18 cellular contexts compared by ENCODE assay signal in genomic region chr7:2079332-2080068, GRCh38.
DNase-seq lines count a peak whose midpoint lies in the region; ATAC-seq and TF ChIP-seq lines count a peak whose summit lies in the region.
"Had no signal": no experiment of that assay in that cellular context is flagged by ENCODE, and none has a peak within 500 bp of the region (broad histone marks: within the 10 kb centered on the region; RNA-seq: fewer than 3 reads in every experiment).

No MANE protein-coding gene starts in this region.

- TF ChIP-seq POLR2A in gastroesophageal sphincter (IDR thresholded peaks at IDR 0.05): no peak

- CTCF ChIA-PET in WTC11 (lab: Charles Lee): interaction anchor here (0.6 to 1.2 kb wide), 2 partner anchors 196 to 415 kb away, joined by 3 read pairs; no protein-coding TSS in a partner anchor

- H3K27me3 ChIP-seq in neural progenitor cell (no peaks in the 10 kb centered on the region), gastroesophageal sphincter (no peaks in the 10 kb centered on the region)
- H3K27me3 ChIP-seq: esophagus muscularis mucosa, right lobe of liver, upper lobe of left lung had no signal

- H3K36me3 Mint-ChIP-seq in WTC11 (peaks cover 4% of the 10 kb centered on the region; the same call in 1 of the 2 replicates), neural progenitor cell (peaks cover 15% of the 10 kb centered on the region)
- H3K36me3 Mint-ChIP-seq: natural killer cell had no signal

- TF ChIP-seq EP300 in gastroesophageal sphincter (IDR thresholded peaks at IDR 0.05): no peak

- H3K27ac Mint-ChIP-seq in WTC11 (peak overlapping the region; percentile 37), neural progenitor cell (peak overlapping the region; percentile 4)
- H3K27ac Mint-ChIP-seq: natural killer cell had no signal

- TF ChIP-seq CTCF in WTC11 (IDR thresholded peaks at IDR 0.05) (no peak), neural progenitor cell (IDR thresholded peaks at IDR 0.05) (no peak), gastroesophageal sphincter (IDR thresholded peaks at IDR 0.05) (no peak)

- no peaks in the 10 kb centered on the region for H3K36me3 ChIP-seq in neural progenitor cell
- H3K36me3 ChIP-seq in gastroesophageal sphincter: peaks cover 0 to 35% of the 10 kb centered on the region in 2 donors
- H3K36me3 ChIP-seq: right lobe of liver had no signal

- no peak overlapping the region for H3K9ac ChIP-seq in neural progenitor cell

- no peak overlapping the region for H2AFZ ChIP-seq in neural progenitor cell (replicated peaks)

- peaks cover 27% of the 10 kb centered on the region for H4K20me1 ChIP-seq in neural progenitor cell (ENCODE audit: low read depth)

- no peaks in the 10 kb centered on the region for H3K27me3 Mint-ChIP-seq in WTC11 (ENCODE audit: low read depth)
- peaks cover 3% of the 10 kb centered on the region for H3K27me3 Mint-ChIP-seq in neural progenitor cell (ENCODE audit: insufficient read depth, low read depth)

- peaks cover 4% of the 10 kb centered on the region for H3K79me2 ChIP-seq in neural progenitor cell (ENCODE audit: low read depth)

- no peaks in the 10 kb centered on the region for H3K9me3 ChIP-seq in neural progenitor cell (ENCODE audit: low read depth)
- H3K9me3 ChIP-seq in gastroesophageal sphincter: no peaks in the 10 kb centered on the region
- H3K9me3 ChIP-seq: esophagus muscularis mucosa, right lobe of liver, upper lobe of left lung had no signal

- DNase-seq in ELF-1 (ENCODE audit: low read depth, low spot score) (peak; percentile 85), MV-4-11 (lab: John Stamatoyannopoulos, UW) (peak; percentile 92), WTC11 (ENCODE audit: low spot score) (no peak), neural progenitor cell (ENCODE audit: low spot score) (peak; percentile 69), NCI-H2029 (lab: John Stamatoyannopoulos, UW) (no peak)
- DNase-seq in activated naive CD4-positive, alpha-beta T cell treated with anti-CD3 and anti-CD28 coated beads, Interleukin-2, amount 50 U/mL, for 16 hours: no peak
- DNase-seq: activated T-cell treated with anti-CD3 and anti-CD28 coated beads for 4 hours; left cardiac atrium; natural killer cell; NCI-H1930; NK-92 treated with Interleukin-12 subunit alpha and Interleukin-12 subunit beta, amount 100 ng/mL, for 24 hours; right lobe of liver; stimulated activated CD4-positive, alpha-beta T cell treated with anti-CD3 and anti-CD28 coated beads, Interleukin-4, amount 100 ng/mL, for 1 hour; upper lobe of left lung had no signal

- peaks cover 12% of the 10 kb centered on the region for H3F3A ChIP-seq in neural progenitor cell (ENCODE audit: low read depth)

- H3K4me3 ChIP-seq in neural progenitor cell: no peak overlapping the region
- no peak overlapping the region for H3K4me3 ChIP-seq in gastroesophageal sphincter
- H3K4me3 ChIP-seq: coronary artery, esophagus muscularis mucosa, right lobe of liver, upper lobe of left lung had no signal

- H3K4me2 ChIP-seq in neural progenitor cell: peak overlapping the region; percentile 48

- ATAC-seq in WTC11 (no peak), gastroesophageal sphincter (no peak)
- ATAC-seq: activated CD4-positive, CD25-positive, alpha-beta regulatory T cell treated with anti-CD3 and anti-CD28 coated beads, Interleukin-2, amount 50 U/mL, for 24 hours; left cardiac atrium; natural killer cell had no signal

- H3K9me3 Mint-ChIP-seq in WTC11: no peaks in the 10 kb centered on the region
- no peaks in the 10 kb centered on the region for H3K9me3 Mint-ChIP-seq in neural progenitor cell
- H3K9me3 Mint-ChIP-seq: natural killer cell had no signal

- peaks cover 27% of the 10 kb centered on the region for H3K4me1 ChIP-seq in neural progenitor cell
- H3K4me1 ChIP-seq in gastroesophageal sphincter: no peaks in the 10 kb centered on the region
- H3K4me1 ChIP-seq: esophagus muscularis mucosa, right lobe of liver, upper lobe of left lung had no signal

- POLR2A ChIA-PET in WTC11 (lab: Charles Lee): no interaction called here

- H3K4me1 Mint-ChIP-seq in WTC11 (peaks cover 6% of the 10 kb centered on the region), neural progenitor cell (peaks cover 57% of the 10 kb centered on the region)

- WGBS in gastroesophageal sphincter (ENCODE audit: low coverage in 1 of 2), 2 donors: 84 to 97% methylated on average over 7 to 11 of the region's 22 CpGs

- no peak overlapping the region for H3K4me3 Mint-ChIP-seq in WTC11
- H3K4me3 Mint-ChIP-seq in neural progenitor cell: no peak overlapping the region
- H3K4me3 Mint-ChIP-seq: natural killer cell had no signal

- H3K27ac ChIP-seq in neural progenitor cell (no peak overlapping the region), gastroesophageal sphincter (no peak overlapping the region)
- H3K27ac ChIP-seq: coronary artery, esophagus muscularis mucosa, right lobe of liver, upper lobe of left lung had no signal

TF ChIP-seq in WTC11, 78 proteins besides CTCF, POLR2A, EP300 and RAD21 (continues in another document):
- TF ChIP-seq RELA (CRISPR knock-in tag; IDR thresholded peaks at IDR 0.05; ENCODE audit: borderline replicate concordance) (no peak), ZNF423 (CRISPR knock-in tag; IDR thresholded peaks at IDR 0.05) (no peak), GABPB1 (CRISPR knock-in tag; IDR thresholded peaks at IDR 0.05) (no peak), ATF6 (CRISPR knock-in tag; IDR thresholded peaks at IDR 0.05) (no peak), PRDM15 (CRISPR knock-in tag; IDR thresholded peaks at IDR 0.05) (no peak), CBFB (CRISPR knock-in tag; IDR thresholded peaks at IDR 0.05; ENCODE audit: low read depth) (no peak), ZNF671 (CRISPR knock-in tag; IDR thresholded peaks at IDR 0.05) (no peak), STAT6 (CRISPR knock-in tag; conservative IDR thresholded peaks at IDR 0.05; ENCODE audit: low read depth) (no peak), ZNF232 (CRISPR knock-in tag; IDR thresholded peaks at IDR 0.05) (no peak), HMGA2 (CRISPR knock-in tag; IDR thresholded peaks at IDR 0.05) (no peak)

Comparison
In these comparisons a context has a peak if more than half of its experiments do, and no peak if none do; other contexts are left out.
1. DNase-seq: peak in ELF-1 (single experiment), MV-4-11 (single experiment) and neural progenitor cell (single experiment); none in WTC11 (single experiment), NCI-H2029 (single experiment) and activated naive CD4-positive, alpha-beta T cell treated with anti-CD3 and anti-CD28 coated beads, Interleukin-2, amount 50 U/mL, for 16 hours (single experiment).